Comparison of ENCODE assay signal across 19 cellular contexts in genomic region chr3:180335056-180335455, GRCh38.
"Had no signal": no experiment of that assay in that cellular context is flagged by ENCODE, and none has a peak within 500 bp of the region (broad histone marks: within the 10 kb centered on the region; RNA-seq: fewer than 3 reads in every experiment).

No MANE protein-coding gene starts in this region.

- FAIRE-seq: keratinocyte, small intestine had no signal

- H3K27ac ChIP-seq: epithelial cell of prostate, esophagus muscularis mucosa, gastroesophageal sphincter, heart left ventricle, left ventricle myocardium inferior, lower lobe of right lung, tibial artery, upper lobe of left lung, vagina had no signal

- DNase-seq: effector memory CD8-positive, alpha-beta T cell; heart left ventricle; left cardiac atrium; left ventricle myocardium inferior; lower lobe of right lung; mesenchymal stem cell; naive thymus-derived CD4-positive, alpha-beta T cell; nephron progenitor cell; right cardiac atrium; small intestine; stimulated activated CD4-positive, alpha-beta T cell treated with anti-CD3 and anti-CD28 coated beads, Interleukin-12 subunit alpha, Interleukin-12 subunit beta, amount 100 ng/mL, for 4 hours; stimulated activated naive CD4-positive, alpha-beta T cell treated with Interleukin-2 at 50 U/mL for 16 hours; tibial artery; upper lobe of left lung had no signal

- H3K27me3 ChIP-seq: esophagus muscularis mucosa, gastroesophageal sphincter, heart left ventricle, tibial artery, upper lobe of left lung, vagina had no signal

- ATAC-seq: effector memory CD8-positive, alpha-beta T cell; gastroesophageal sphincter; heart left ventricle; left cardiac atrium; lower lobe of right lung; naive thymus-derived CD4-positive, alpha-beta T cell; right cardiac atrium had no signal
